ENCODE assay signal across 8 cellular contexts in genomic region chr4:152454398-152455011, GRCh38.
DNase-seq lines count a peak whose midpoint lies in the region; ATAC-seq and TF ChIP-seq lines count a peak whose summit lies in the region.

No MANE protein-coding gene starts in this region.

- H4K20me1 ChIP-seq in osteoblast (ENCODE audit: insufficient read depth, low read length): no peaks in the 10 kb centered on the region

- no peaks in the 10 kb centered on the region for H3K4me1 ChIP-seq in colonic mucosa
- H3K4me1 ChIP-seq in osteoblast (ENCODE audit: insufficient read depth, low read length): no peaks in the 10 kb centered on the region

- H3K27me3 ChIP-seq in colonic mucosa (no peaks in the 10 kb centered on the region), osteoblast (ENCODE audit: insufficient read depth, low read length) (no peaks in the 10 kb centered on the region)

- no peak overlapping the region for H3K27ac ChIP-seq in colonic mucosa
- no peak overlapping the region for H3K27ac ChIP-seq in osteoblast (ENCODE audit: low read depth, low read length)

- DNase-seq in NCI-H2107 treated with DMSO at 0.1 percent for 48 hours (lab: John Stamatoyannopoulos, UW; ENCODE audit: unreplicated experiment): peak; percentile 35
- no peak for DNase-seq in NCI-H2107 (lab: John Stamatoyannopoulos, UW)
- DNase-seq in NCI-H748 (lab: John Stamatoyannopoulos, UW; ENCODE audit: unreplicated experiment): peak; percentile 5
- DNase-seq in colonic mucosa: no peak
- DNase-seq in osteoblast (ENCODE audit: insufficient read length, low spot score, missing footprints): peak; percentile 36
- DNase-seq in stimulated activated CD4-positive, alpha-beta T cell treated with anti-CD3 and anti-CD28 coated beads, Interleukin-4, amount 100 ng/mL, for 24 hours: no peak

- H3K4me3 ChIP-seq in colonic mucosa: no peak overlapping the region
- no peak overlapping the region for H3K4me3 ChIP-seq in osteoblast (ENCODE audit: insufficient read depth, low read length)

- H3K79me2 ChIP-seq in osteoblast (ENCODE audit: insufficient read depth, low read length): peaks cover 32% of the 10 kb centered on the region

- no peaks in the 10 kb centered on the region for H3K9me3 ChIP-seq in colonic mucosa
- no peaks in the 10 kb centered on the region for H3K9me3 ChIP-seq in osteoblast (ENCODE audit: low read depth, low read length)

- TF ChIP-seq CTCF in colonic mucosa (IDR thresholded peaks at IDR 0.05) (peak; percentile 26), osteoblast (IDR thresholded peaks at IDR 0.05; ENCODE audit: extremely low read depth, low read depth, low read length) (peak; percentile 70)

- H3K36me3 ChIP-seq in colonic mucosa (no peaks in the 10 kb centered on the region), osteoblast (ENCODE audit: insufficient read depth, low read length) (no peaks in the 10 kb centered on the region)

- H3K9ac ChIP-seq in colonic mucosa (ENCODE audit: low read depth in 2 of 2, low read length in 2 of 2): no peak overlapping the region

- intact Hi-C loops in colonic mucosa (cut with DNase I): no loop called here

- no peak overlapping the region for H2AFZ ChIP-seq in osteoblast (ENCODE audit: low read length)

- H3K4me2 ChIP-seq in osteoblast (ENCODE audit: insufficient read depth, low read length): no peak overlapping the region

- no peak for ATAC-seq in HG03196 (IDR thresholded peaks at IDR 0.05; ENCODE audit: unreplicated experiment)
- ATAC-seq in GM18868 (IDR thresholded peaks at IDR 0.05; ENCODE audit: unreplicated experiment): no peak

Comparison
In these comparisons a context has a peak if more than half of its experiments do, and no peak if none do; other contexts are left out.
1. DNase-seq: peak in NCI-H2107 treated with DMSO at 0.1 percent for 48 hours (single experiment), NCI-H748 (single experiment) and osteoblast (single experiment); none in NCI-H2107 (single experiment), colonic mucosa (single experiment) and stimulated activated CD4-positive, alpha-beta T cell treated with anti-CD3 and anti-CD28 coated beads, Interleukin-4, amount 100 ng/mL, for 24 hours (single experiment).